1 cellular context compared by ENCODE assay signal in the genomic region with DNA sequence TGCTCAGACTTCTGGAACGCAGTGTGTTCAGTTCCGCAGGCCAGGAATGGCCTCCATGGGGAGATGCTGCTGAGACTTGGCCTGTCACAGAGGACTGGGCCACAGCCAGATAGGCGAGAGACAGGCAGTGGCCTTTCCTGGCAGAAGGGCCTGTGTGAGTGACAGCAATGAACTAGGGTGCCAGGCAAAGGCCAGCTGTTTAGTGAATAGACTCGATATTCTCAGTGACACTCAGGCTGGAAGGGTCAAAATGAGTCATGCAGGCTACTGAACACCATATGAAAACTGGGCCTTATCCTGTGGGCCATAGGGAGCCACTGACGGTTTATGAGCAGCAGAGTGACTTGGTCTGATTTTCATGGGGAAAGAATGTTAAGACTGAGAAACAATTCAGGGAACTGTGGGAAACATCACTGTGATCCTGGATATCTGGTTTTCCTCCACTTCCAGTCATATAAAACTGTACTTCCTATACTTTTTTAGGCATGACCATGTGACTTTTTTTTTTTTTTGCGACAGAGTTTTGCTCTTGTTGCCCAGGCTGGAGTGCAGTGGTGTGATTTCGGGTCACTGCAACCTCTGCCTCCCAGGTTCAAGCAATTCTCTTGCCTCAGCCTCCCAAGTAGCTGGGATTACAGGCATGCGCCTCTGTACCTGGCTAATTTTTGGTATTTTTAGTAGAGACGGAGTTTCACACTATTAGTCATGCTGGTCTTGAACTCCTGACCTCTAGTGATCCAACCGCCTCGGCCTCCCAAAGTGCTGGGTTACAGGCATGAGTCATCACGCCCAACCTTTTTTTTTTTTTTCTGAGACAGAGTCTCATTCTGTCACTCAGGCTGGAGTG.
TF ChIP-seq lines count a peak whose summit lies in the region.

No MANE protein-coding gene starts in this region.

TF ChIP-seq in HepG2, 621 proteins besides CTCF, POLR2A, EP300 and RAD21 (continued from another document and continues in another):
- TF ChIP-seq, protein P1, sequence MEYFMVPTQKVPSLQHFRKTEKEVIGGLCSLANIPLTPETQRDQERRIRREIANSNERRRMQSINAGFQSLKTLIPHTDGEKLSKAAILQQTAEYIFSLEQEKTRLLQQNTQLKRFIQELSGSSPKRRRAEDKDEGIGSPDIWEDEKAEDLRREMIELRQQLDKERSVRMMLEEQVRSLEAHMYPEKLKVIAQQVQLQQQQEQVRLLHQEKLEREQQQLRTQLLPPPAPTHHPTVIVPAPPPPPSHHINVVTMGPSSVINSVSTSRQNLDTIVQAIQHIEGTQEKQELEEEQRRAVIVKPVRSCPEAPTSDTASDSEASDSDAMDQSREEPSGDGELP (IDR thresholded peaks at IDR 0.05; ENCODE audit: borderline replicate concordance, low read depth) = peak; percentile 66; the same call in 1 of the 2 replicates
- TF ChIP-seq ADNP (CRISPR knock-in tag; IDR thresholded peaks at IDR 0.05) = no peak
- TF ChIP-seq NR3C1 (CRISPR knock-in tag; IDR thresholded peaks at IDR 0.05) = no peak
- TF ChIP-seq, protein P2, sequence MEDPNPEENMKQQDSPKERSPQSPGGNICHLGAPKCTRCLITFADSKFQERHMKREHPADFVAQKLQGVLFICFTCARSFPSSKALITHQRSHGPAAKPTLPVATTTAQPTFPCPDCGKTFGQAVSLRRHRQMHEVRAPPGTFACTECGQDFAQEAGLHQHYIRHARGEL (CRISPR knock-in tag; IDR thresholded peaks at IDR 0.05) = no peak
- TF ChIP-seq FOXC1 (CRISPR knock-in tag; IDR thresholded peaks at IDR 0.05; ENCODE audit: borderline replicate concordance) = no peak
- no peak for TF ChIP-seq ZNF629 (CRISPR knock-in tag; conservative IDR thresholded peaks at IDR 0.05)
- TF ChIP-seq ZKSCAN8 (CRISPR knock-in tag; IDR thresholded peaks at IDR 0.05; ENCODE audit: borderline replicate concordance) = no peak
- TF ChIP-seq, protein P3, sequence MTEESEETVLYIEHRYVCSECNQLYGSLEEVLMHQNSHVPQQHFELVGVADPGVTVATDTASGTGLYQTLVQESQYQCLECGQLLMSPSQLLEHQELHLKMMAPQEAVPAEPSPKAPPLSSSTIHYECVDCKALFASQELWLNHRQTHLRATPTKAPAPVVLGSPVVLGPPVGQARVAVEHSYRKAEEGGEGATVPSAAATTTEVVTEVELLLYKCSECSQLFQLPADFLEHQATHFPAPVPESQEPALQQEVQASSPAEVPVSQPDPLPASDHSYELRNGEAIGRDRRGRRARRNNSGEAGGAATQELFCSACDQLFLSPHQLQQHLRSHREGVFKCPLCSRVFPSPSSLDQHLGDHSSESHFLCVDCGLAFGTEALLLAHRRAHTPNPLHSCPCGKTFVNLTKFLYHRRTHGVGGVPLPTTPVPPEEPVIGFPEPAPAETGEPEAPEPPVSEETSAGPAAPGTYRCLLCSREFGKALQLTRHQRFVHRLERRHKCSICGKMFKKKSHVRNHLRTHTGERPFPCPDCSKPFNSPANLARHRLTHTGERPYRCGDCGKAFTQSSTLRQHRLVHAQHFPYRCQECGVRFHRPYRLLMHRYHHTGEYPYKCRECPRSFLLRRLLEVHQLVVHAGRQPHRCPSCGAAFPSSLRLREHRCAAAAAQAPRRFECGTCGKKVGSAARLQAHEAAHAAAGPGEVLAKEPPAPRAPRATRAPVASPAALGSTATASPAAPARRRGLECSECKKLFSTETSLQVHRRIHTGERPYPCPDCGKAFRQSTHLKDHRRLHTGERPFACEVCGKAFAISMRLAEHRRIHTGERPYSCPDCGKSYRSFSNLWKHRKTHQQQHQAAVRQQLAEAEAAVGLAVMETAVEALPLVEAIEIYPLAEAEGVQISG (CRISPR knock-in tag; IDR thresholded peaks at IDR 0.05) = no peak
- TF ChIP-seq KLF12 (CRISPR knock-in tag; IDR thresholded peaks at IDR 0.05; ENCODE audit: borderline replicate concordance) = no peak
- peak; percentile 42 for TF ChIP-seq HMG20B (CRISPR knock-in tag; conservative IDR thresholded peaks at IDR 0.05)
- no peak for TF ChIP-seq SETDB1 (CRISPR knock-in tag; IDR thresholded peaks at IDR 0.05; ENCODE audit: borderline replicate concordance)
- TF ChIP-seq SALL2 (CRISPR knock-in tag; IDR thresholded peaks at IDR 0.05) = 0 out of 2 replicates have a peak, but pooled peaks have one; percentile 27
- peak; percentile 51; the same call in 1 of the 2 replicates for TF ChIP-seq ZNF746 (CRISPR knock-in tag; IDR thresholded peaks at IDR 0.05)
- TF ChIP-seq EZH2 (conservative IDR thresholded peaks at IDR 0.05; ENCODE audit: low read depth, low read length) = no peak
- no peak for TF ChIP-seq MTF2 (CRISPR knock-in tag; IDR thresholded peaks at IDR 0.05; ENCODE audit: borderline replicate concordance)
- TF ChIP-seq RELA (CRISPR knock-in tag; IDR thresholded peaks at IDR 0.05) = no peak
- no peak; the same call in 1 of the 2 replicates for TF ChIP-seq JDP2 (CRISPR knock-in tag; IDR thresholded peaks at IDR 0.05; ENCODE audit: borderline replicate concordance)
- TF ChIP-seq, protein P4, sequence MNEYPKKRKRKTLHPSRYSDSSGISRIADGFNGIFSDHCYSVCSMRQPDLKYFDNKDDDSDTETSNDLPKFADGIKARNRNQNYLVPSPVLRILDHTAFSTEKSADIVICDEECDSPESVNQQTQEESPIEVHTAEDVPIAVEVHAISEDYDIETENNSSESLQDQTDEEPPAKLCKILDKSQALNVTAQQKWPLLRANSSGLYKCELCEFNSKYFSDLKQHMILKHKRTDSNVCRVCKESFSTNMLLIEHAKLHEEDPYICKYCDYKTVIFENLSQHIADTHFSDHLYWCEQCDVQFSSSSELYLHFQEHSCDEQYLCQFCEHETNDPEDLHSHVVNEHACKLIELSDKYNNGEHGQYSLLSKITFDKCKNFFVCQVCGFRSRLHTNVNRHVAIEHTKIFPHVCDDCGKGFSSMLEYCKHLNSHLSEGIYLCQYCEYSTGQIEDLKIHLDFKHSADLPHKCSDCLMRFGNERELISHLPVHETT (CRISPR knock-in tag; conservative IDR thresholded peaks at IDR 0.05) = no peak; the same call in 1 of the 2 replicates
- TF ChIP-seq, protein P5, sequence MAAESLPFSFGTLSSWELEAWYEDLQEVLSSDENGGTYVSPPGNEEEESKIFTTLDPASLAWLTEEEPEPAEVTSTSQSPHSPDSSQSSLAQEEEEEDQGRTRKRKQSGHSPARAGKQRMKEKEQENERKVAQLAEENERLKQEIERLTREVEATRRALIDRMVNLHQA (CRISPR knock-in tag; IDR thresholded peaks at IDR 0.05) = no peak
- TF ChIP-seq ATF7 (IDR thresholded peaks at IDR 0.05) = peak; percentile 36; the same call in 1 of the 2 replicates
- TF ChIP-seq ATF7 (CRISPR knock-in tag; IDR thresholded peaks at IDR 0.05) = 0 out of 2 replicates have a peak, but pooled peaks have one; percentile 37
- TF ChIP-seq SMARCC2 (IDR thresholded peaks at IDR 0.05) = no peak
- TF ChIP-seq, protein P6, sequence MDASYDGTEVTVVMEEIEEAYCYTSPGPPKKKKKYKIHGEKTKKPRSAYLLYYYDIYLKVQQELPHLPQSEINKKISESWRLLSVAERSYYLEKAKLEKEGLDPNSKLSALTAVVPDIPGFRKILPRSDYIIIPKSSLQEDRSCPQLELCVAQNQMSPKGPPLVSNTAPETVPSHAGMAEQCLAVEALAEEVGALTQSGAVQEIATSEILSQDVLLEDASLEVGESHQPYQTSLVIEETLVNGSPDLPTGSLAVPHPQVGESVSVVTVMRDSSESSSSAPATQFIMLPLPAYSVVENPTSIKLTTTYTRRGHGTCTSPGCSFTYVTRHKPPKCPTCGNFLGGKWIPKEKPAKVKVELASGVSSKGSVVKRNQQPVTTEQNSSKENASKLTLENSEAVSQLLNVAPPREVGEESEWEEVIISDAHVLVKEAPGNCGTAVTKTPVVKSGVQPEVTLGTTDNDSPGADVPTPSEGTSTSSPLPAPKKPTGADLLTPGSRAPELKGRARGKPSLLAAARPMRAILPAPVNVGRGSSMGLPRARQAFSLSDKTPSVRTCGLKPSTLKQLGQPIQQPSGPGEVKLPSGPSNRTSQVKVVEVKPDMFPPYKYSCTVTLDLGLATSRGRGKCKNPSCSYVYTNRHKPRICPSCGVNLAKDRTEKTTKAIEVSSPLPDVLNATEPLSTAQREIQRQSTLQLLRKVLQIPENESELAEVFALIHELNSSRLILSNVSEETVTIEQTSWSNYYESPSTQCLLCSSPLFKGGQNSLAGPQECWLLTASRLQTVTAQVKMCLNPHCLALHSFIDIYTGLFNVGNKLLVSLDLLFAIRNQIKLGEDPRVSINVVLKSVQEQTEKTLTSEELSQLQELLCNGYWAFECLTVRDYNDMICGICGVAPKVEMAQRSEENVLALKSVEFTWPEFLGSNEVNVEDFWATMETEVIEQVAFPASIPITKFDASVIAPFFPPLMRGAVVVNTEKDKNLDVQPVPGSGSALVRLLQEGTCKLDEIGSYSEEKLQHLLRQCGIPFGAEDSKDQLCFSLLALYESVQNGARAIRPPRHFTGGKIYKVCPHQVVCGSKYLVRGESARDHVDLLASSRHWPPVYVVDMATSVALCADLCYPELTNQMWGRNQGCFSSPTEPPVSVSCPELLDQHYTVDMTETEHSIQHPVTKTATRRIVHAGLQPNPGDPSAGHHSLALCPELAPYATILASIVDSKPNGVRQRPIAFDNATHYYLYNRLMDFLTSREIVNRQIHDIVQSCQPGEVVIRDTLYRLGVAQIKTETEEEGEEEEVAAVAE (CRISPR knock-in tag; IDR thresholded peaks at IDR 0.05; ENCODE audit: borderline replicate concordance) = no peak
- no peak for TF ChIP-seq IRX3 (CRISPR knock-in tag; IDR thresholded peaks at IDR 0.05; ENCODE audit: borderline replicate concordance, low read depth)
- TF ChIP-seq ZNF83 (CRISPR knock-in tag; IDR thresholded peaks at IDR 0.05; ENCODE audit: borderline replicate concordance) = no peak
- TF ChIP-seq, protein P7, sequence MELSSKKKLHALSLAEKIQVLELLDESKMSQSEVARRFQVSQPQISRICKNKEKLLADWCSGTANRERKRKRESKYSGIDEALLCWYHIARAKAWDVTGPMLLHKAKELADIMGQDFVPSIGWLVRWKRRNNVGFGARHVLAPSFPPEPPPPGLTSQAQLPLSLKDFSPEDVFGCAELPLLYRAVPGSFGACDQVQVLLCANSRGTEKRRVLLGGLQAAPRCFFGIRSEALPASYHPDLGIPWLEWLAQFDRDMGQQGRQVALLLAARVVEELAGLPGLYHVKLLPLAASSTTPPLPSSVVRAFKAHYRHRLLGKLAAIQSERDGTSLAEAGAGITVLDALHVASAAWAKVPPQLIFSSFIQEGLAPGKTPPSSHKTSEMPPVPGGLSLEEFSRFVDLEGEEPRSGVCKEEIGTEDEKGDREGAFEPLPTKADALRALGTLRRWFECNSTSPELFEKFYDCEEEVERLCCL (CRISPR knock-in tag; IDR thresholded peaks at IDR 0.05; ENCODE audit: borderline replicate concordance) = no peak
- TF ChIP-seq, protein P8, sequence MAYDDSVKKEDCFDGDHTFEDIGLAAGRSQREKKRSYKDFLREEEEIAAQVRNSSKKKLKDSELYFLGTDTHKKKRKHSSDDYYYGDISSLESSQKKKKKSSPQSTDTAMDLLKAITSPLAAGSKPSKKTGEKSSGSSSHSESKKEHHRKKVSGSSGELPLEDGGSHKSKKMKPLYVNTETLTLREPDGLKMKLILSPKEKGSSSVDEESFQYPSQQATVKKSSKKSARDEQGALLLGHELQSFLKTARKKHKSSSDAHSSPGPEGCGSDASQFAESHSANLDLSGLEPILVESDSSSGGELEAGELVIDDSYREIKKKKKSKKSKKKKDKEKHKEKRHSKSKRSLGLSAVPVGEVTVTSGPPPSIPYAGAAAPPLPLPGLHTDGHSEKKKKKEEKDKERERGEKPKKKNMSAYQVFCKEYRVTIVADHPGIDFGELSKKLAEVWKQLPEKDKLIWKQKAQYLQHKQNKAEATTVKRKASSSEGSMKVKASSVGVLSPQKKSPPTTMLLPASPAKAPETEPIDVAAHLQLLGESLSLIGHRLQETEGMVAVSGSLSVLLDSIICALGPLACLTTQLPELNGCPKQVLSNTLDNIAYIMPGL (CRISPR knock-in tag; IDR thresholded peaks at IDR 0.05; ENCODE audit: borderline replicate concordance in 1 of 2, low read depth in 1 of 2) = peak in 1 of 2 experiments; percentile 69; a peak in 1 of 4 replicates
- TF ChIP-seq ZNF33B (CRISPR knock-in tag; IDR thresholded peaks at IDR 0.05) = no peak
- TF ChIP-seq NRL (CRISPR knock-in tag; IDR thresholded peaks at IDR 0.05; ENCODE audit: borderline replicate concordance) = no peak
- no peak for TF ChIP-seq ZNF382 (CRISPR knock-in tag; IDR thresholded peaks at IDR 0.05; ENCODE audit: borderline replicate concordance)
- TF ChIP-seq ZNF260 (CRISPR knock-in tag; IDR thresholded peaks at IDR 0.05; ENCODE audit: borderline replicate concordance, low read depth) = no peak
- TF ChIP-seq, protein P9, sequence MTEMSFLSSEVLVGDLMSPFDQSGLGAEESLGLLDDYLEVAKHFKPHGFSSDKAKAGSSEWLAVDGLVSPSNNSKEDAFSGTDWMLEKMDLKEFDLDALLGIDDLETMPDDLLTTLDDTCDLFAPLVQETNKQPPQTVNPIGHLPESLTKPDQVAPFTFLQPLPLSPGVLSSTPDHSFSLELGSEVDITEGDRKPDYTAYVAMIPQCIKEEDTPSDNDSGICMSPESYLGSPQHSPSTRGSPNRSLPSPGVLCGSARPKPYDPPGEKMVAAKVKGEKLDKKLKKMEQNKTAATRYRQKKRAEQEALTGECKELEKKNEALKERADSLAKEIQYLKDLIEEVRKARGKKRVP (CRISPR knock-in tag; IDR thresholded peaks at IDR 0.05) = 0 out of 4 replicates have a peak, but pooled peaks of 1 of the 2 experiments have one; percentile 38
- TF ChIP-seq ZNF772 (CRISPR knock-in tag; IDR thresholded peaks at IDR 0.05) = no peak
- TF ChIP-seq ZNF605 (CRISPR knock-in tag; IDR thresholded peaks at IDR 0.05) = peak; percentile 32; the same call in 1 of the 2 replicates
- peak; percentile 88 for TF ChIP-seq RXRB (CRISPR knock-in tag; IDR thresholded peaks at IDR 0.05; ENCODE audit: borderline replicate concordance)
- no peak for TF ChIP-seq AKAP8 (CRISPR knock-in tag; IDR thresholded peaks at IDR 0.05)
- peak in 1 of 2 experiments; percentile 41; a peak in 1 of 4 replicates for TF ChIP-seq KLF16 (CRISPR knock-in tag; IDR thresholded peaks at IDR 0.05)
- no peak for TF ChIP-seq MAFF (IDR thresholded peaks at IDR 0.05; ENCODE audit: low read depth, low read length)
- no peak for TF ChIP-seq ZNF10 (CRISPR knock-in tag; IDR thresholded peaks at IDR 0.05; ENCODE audit: borderline replicate concordance, low read depth)
- no peak for TF ChIP-seq GABPA (IDR thresholded peaks at IDR 0.05; ENCODE audit: low read depth, low read length)
- no peak; the same call in 1 of the 2 replicates for TF ChIP-seq GABPA (CRISPR knock-in tag; IDR thresholded peaks at IDR 0.05; ENCODE audit: low read depth)
- peak; percentile 67 for TF ChIP-seq SAP130 (CRISPR knock-in tag; IDR thresholded peaks at IDR 0.05; ENCODE audit: low read depth)
- no peak for TF ChIP-seq ZNF678 (CRISPR knock-in tag; IDR thresholded peaks at IDR 0.05)
- TF ChIP-seq KLF9 (CRISPR knock-in tag; IDR thresholded peaks at IDR 0.05; ENCODE audit: low read depth) = no peak
- no peak for TF ChIP-seq HNRNPH1 (optimal IDR thresholded peaks at IDR 0.05; ENCODE audit: low read depth, low read length)
- TF ChIP-seq, protein P10, sequence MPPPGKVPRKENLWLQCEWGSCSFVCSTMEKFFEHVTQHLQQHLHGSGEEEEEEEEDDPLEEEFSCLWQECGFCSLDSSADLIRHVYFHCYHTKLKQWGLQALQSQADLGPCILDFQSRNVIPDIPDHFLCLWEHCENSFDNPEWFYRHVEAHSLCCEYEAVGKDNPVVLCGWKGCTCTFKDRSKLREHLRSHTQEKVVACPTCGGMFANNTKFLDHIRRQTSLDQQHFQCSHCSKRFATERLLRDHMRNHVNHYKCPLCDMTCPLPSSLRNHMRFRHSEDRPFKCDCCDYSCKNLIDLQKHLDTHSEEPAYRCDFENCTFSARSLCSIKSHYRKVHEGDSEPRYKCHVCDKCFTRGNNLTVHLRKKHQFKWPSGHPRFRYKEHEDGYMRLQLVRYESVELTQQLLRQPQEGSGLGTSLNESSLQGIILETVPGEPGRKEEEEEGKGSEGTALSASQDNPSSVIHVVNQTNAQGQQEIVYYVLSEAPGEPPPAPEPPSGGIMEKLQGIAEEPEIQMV (CRISPR knock-in tag; IDR thresholded peaks at IDR 0.05; ENCODE audit: low read depth) = no peak
